In the genomic region with DNA sequence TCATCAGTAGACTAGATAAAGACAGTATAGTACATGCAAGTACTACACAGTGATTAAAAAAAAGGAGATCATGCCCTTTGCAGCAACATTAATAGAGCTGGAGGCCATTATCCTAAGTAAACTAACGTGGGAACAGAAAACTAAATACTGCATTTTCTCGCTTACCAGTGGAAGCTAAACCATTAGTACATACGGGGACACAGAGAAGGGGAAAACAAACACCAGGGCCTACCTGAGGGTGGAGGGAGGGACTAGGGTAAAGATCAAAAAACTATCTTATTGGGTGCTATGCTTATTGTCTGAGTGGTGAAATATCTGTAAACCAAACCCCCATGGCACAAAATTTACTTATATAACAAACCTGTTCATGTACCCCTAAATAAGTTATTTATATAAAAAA, we compare ENCODE assay signal across 6 cellular contexts.
"Had no signal": no experiment of that assay in that cellular context is flagged by ENCODE, and none has a peak within 500 bp of the region (broad histone marks: within the 10 kb centered on the region; RNA-seq: fewer than 3 reads in every experiment).

No MANE protein-coding gene starts in this region.

- H3K4me1 Mint-ChIP-seq: IgD-negative memory B cell had no signal

- FAIRE-seq: HTR-8/SVneo, K562 had no signal

- DNase-seq: IMR-90, KBM-7 had no signal

- H3K27ac ChIP-seq: HL-60 had no signal

- H3K4me3 Mint-ChIP-seq: IgD-negative memory B cell had no signal

- H3K4me3 ChIP-seq: K562 had no signal

- ATAC-seq: K562 had no signal

- H3K27ac Mint-ChIP-seq: IgD-negative memory B cell had no signal

- H3K27me3 Mint-ChIP-seq: IgD-negative memory B cell had no signal

- H3K36me3 Mint-ChIP-seq: IgD-negative memory B cell had no signal
